In genomic region chr12:31274520-31275300, GRCh38 we compare ENCODE assay signal across 2 cellular contexts.
TF ChIP-seq lines count a peak whose summit lies in the region.

No MANE protein-coding gene starts in this region.

TF ChIP-seq in SK-N-SH, 30 proteins besides CTCF, POLR2A, EP300 and RAD21 (continued from another document):
- TF ChIP-seq ELF1 (IDR thresholded peaks at IDR 0.05): no peak
- TF ChIP-seq SIN3A (IDR thresholded peaks at IDR 0.05; ENCODE audit: borderline replicate concordance, low read depth, low read length): no peak
- TF ChIP-seq, protein P1, sequence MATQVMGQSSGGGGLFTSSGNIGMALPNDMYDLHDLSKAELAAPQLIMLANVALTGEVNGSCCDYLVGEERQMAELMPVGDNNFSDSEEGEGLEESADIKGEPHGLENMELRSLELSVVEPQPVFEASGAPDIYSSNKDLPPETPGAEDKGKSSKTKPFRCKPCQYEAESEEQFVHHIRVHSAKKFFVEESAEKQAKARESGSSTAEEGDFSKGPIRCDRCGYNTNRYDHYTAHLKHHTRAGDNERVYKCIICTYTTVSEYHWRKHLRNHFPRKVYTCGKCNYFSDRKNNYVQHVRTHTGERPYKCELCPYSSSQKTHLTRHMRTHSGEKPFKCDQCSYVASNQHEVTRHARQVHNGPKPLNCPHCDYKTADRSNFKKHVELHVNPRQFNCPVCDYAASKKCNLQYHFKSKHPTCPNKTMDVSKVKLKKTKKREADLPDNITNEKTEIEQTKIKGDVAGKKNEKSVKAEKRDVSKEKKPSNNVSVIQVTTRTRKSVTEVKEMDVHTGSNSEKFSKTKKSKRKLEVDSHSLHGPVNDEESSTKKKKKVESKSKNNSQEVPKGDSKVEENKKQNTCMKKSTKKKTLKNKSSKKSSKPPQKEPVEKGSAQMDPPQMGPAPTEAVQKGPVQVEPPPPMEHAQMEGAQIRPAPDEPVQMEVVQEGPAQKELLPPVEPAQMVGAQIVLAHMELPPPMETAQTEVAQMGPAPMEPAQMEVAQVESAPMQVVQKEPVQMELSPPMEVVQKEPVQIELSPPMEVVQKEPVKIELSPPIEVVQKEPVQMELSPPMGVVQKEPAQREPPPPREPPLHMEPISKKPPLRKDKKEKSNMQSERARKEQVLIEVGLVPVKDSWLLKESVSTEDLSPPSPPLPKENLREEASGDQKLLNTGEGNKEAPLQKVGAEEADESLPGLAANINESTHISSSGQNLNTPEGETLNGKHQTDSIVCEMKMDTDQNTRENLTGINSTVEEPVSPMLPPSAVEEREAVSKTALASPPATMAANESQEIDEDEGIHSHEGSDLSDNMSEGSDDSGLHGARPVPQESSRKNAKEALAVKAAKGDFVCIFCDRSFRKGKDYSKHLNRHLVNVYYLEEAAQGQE (IDR thresholded peaks at IDR 0.05; ENCODE audit: low read depth, low read length): no peak
- no peak for TF ChIP-seq YY1 (IDR thresholded peaks at IDR 0.05; ENCODE audit: low read depth)
- TF ChIP-seq EZH2phosphoT487 (IDR thresholded peaks at IDR 0.05; ENCODE audit: borderline replicate concordance, low read depth): no peak
- TF ChIP-seq NFIC (IDR thresholded peaks at IDR 0.05; ENCODE audit: borderline replicate concordance): no peak

TF ChIP-seq in WTC11, 78 proteins besides CTCF, POLR2A, EP300 and RAD21:
- TF ChIP-seq ZNF425 (CRISPR knock-in tag; conservative IDR thresholded peaks at IDR 0.05) (no peak), SMAD3 (CRISPR knock-in tag; IDR thresholded peaks at IDR 0.05; ENCODE audit: borderline replicate concordance) (no peak), PRRX2 (CRISPR knock-in tag; IDR thresholded peaks at IDR 0.05) (no peak), NFYB (CRISPR knock-in tag; conservative IDR thresholded peaks at IDR 0.05; ENCODE audit: low read depth) (no peak), ERG (CRISPR knock-in tag; IDR thresholded peaks at IDR 0.05) (no peak), ZBTB21 (CRISPR knock-in tag; IDR thresholded peaks at IDR 0.05; ENCODE audit: borderline replicate concordance) (no peak), IRF1 (CRISPR knock-in tag; IDR thresholded peaks at IDR 0.05) (no peak), ARID4B (CRISPR knock-in tag; IDR thresholded peaks at IDR 0.05; ENCODE audit: borderline replicate concordance) (no peak)
- TF ChIP-seq, protein P2, sequence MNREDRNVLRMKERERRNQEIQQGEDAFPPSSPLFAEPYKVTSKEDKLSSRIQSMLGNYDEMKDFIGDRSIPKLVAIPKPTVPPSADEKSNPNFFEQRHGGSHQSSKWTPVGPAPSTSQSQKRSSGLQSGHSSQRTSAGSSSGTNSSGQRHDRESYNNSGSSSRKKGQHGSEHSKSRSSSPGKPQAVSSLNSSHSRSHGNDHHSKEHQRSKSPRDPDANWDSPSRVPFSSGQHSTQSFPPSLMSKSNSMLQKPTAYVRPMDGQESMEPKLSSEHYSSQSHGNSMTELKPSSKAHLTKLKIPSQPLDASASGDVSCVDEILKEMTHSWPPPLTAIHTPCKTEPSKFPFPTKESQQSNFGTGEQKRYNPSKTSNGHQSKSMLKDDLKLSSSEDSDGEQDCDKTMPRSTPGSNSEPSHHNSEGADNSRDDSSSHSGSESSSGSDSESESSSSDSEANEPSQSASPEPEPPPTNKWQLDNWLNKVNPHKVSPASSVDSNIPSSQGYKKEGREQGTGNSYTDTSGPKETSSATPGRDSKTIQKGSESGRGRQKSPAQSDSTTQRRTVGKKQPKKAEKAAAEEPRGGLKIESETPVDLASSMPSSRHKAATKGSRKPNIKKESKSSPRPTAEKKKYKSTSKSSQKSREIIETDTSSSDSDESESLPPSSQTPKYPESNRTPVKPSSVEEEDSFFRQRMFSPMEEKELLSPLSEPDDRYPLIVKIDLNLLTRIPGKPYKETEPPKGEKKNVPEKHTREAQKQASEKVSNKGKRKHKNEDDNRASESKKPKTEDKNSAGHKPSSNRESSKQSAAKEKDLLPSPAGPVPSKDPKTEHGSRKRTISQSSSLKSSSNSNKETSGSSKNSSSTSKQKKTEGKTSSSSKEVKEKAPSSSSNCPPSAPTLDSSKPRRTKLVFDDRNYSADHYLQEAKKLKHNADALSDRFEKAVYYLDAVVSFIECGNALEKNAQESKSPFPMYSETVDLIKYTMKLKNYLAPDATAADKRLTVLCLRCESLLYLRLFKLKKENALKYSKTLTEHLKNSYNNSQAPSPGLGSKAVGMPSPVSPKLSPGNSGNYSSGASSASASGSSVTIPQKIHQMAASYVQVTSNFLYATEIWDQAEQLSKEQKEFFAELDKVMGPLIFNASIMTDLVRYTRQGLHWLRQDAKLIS (CRISPR knock-in tag; IDR thresholded peaks at IDR 0.05; ENCODE audit: borderline replicate concordance): no peak
- TF ChIP-seq, protein P3, sequence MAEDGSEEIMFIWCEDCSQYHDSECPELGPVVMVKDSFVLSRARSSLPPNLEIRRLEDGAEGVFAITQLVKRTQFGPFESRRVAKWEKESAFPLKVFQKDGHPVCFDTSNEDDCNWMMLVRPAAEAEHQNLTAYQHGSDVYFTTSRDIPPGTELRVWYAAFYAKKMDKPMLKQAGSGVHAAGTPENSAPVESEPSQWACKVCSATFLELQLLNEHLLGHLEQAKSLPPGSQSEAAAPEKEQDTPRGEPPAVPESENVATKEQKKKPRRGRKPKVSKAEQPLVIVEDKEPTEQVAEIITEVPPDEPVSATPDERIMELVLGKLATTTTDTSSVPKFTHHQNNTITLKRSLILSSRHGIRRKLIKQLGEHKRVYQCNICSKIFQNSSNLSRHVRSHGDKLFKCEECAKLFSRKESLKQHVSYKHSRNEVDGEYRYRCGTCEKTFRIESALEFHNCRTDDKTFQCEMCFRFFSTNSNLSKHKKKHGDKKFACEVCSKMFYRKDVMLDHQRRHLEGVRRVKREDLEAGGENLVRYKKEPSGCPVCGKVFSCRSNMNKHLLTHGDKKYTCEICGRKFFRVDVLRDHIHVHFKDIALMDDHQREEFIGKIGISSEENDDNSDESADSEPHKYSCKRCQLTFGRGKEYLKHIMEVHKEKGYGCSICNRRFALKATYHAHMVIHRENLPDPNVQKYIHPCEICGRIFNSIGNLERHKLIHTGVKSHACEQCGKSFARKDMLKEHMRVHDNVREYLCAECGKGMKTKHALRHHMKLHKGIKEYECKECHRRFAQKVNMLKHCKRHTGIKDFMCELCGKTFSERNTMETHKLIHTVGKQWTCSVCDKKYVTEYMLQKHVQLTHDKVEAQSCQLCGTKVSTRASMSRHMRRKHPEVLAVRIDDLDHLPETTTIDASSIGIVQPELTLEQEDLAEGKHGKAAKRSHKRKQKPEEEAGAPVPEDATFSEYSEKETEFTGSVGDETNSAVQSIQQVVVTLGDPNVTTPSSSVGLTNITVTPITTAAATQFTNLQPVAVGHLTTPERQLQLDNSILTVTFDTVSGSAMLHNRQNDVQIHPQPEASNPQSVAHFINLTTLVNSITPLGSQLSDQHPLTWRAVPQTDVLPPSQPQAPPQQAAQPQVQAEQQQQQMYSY (CRISPR knock-in tag; IDR thresholded peaks at IDR 0.05): no peak
